In the genomic region with DNA sequence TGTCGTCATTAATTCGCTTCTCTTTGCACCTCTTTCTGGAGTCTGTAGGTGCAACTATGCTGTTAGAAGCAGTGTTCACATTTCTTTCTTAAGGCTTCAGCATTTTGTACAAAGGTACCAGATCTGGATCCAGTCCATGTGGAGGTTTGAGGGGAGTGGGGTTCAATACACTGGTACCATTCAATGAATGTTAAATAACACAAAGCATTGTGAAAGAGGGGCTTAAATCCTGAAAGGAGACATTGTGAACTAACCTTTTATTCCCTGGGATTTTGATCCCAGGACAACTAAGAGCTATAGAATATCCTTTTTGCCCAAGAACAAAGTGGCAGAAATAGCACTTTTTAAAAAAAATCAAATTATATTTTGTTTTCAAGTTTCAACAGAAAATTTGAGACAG, we compare ENCODE assay signal across 16 cellular contexts.
A peak's percentile ranks its signal among the peaks of the same experiment; 100 is the strongest.
DNase-seq lines count a peak whose midpoint lies in the region; ATAC-seq, FAIRE-seq and TF ChIP-seq lines count a peak whose summit lies in the region.
"Had no signal": no experiment of that assay in that cellular context is flagged by ENCODE, and none has a peak within 500 bp of the region (broad histone marks: within the 10 kb centered on the region; RNA-seq: fewer than 3 reads in every experiment).

No MANE protein-coding gene starts in this region.

- no peak for TF ChIP-seq EP300 in GM12878 (IDR thresholded peaks at IDR 0.05; ENCODE audit: borderline replicate concordance in 1 of 2, control insufficient read depth in 1 of 2, low read depth in 2 of 2, low read length in 2 of 2)

- H3K9ac ChIP-seq in GM12878 (ENCODE audit: control insufficient read depth, insufficient read depth, low read length) = no peak overlapping the region

- POLR2A ChIA-PET in GM12878 (lab: Charles Lee) = interaction anchor here (0.6 kb wide), 1 partner anchor 284 kb away, joined by 3 read pairs; no protein-coding TSS in a partner anchor

- FAIRE-seq in GM12878 (lab: Jason Lieb, UNC) = peak; percentile 41
- FAIRE-seq: D721Med, G401.6, HTR-8/SVneo had no signal

- H3K27me3 Mint-ChIP-seq in GM23338 (ENCODE audit: insufficient read depth, low read depth, poor library complexity) (no peaks in the 10 kb centered on the region), neural crest cell (ENCODE audit: low read depth) (no peaks in the 10 kb centered on the region)
- H3K27me3 Mint-ChIP-seq: CD4-positive, alpha-beta T cell had no signal

- in situ Hi-C loops in GM12878 (cut with MboI) (no loop called here), ACHN (cut with HindIII; ENCODE audit: low pct_ligation_motif_present, low pct_unique_long_range_greater_than_20kb, low sequenced_read_pairs) (no loop called here)

- H3K36me3 ChIP-seq in GM23338 (ENCODE audit: insufficient read depth) (no peaks in the 10 kb centered on the region), GM12878 (ENCODE audit: control insufficient read depth in 2 of 2, insufficient read depth in 2 of 2, low read length in 1 of 2) (no peaks in the 10 kb centered on the region)
- H3K36me3 ChIP-seq: BE2C had no signal

- SMC1A ChIA-PET in GM12878 (lab: Charles Lee; ENCODE audit: uncharacterized antibody, unreplicated experiment) = no interaction called here

- H3K79me2 ChIP-seq in GM23338 (replicated peaks; ENCODE audit: insufficient read depth) (no peaks in the 10 kb centered on the region), GM12878 (ENCODE audit: control insufficient read depth, insufficient read depth, low read length) (no peaks in the 10 kb centered on the region)

- BruUV-seq in GM12878 (replicated peaks; lab: Mats Ljungman, UMichigan) = no TSS peak

- no peak for TF ChIP-seq POLR2A in GM12878 (IDR thresholded peaks at IDR 0.05; ENCODE audit: low read depth, low read length)

- 0 out of 2 replicates have a peak, but pooled peaks cover 4% of the 10 kb centered on the region for H3K9me2 ChIP-seq in GM23338 (ENCODE audit: insufficient read depth)

- H3K4me1 ChIP-seq in GM23338 (ENCODE audit: insufficient read depth) (no peaks in the 10 kb centered on the region), GM12878 (ENCODE audit: control insufficient read depth, insufficient read depth, low read length) (peaks cover 13% of the 10 kb centered on the region; the same call in 1 of the 2 replicates)
- H3K4me1 ChIP-seq: Caco-2 had no signal

- H3K4me3 Mint-ChIP-seq in GM23338 = no peak overlapping the region
- H3K4me3 Mint-ChIP-seq in neural crest cell = no peak overlapping the region
- H3K4me3 Mint-ChIP-seq: CD4-positive, alpha-beta T cell; IgD-negative memory B cell had no signal

- H3F3A ChIP-seq in GM23338 (replicated peaks; ENCODE audit: low read depth) = no peaks in the 10 kb centered on the region

- TF ChIP-seq CTCF in GM23338 (conservative IDR thresholded peaks at IDR 0.05; ENCODE audit: low read depth in 2 of 2) (no peak), GM12878 (IDR thresholded peaks at IDR 0.05 in 2 of 3, conservative IDR thresholded peaks at IDR 0.05 in 1 of 3; ENCODE audit: control insufficient read depth in 2 of 3, extremely low read depth in 1 of 3, insufficient read depth in 1 of 3, low read depth in 3 of 3, low read length in 3 of 3) (no peak), neural crest cell (conservative IDR thresholded peaks at IDR 0.05) (no peak)

- H2AFZ ChIP-seq in GM23338 (peak overlapping the region; percentile 5; the same call in 1 of the 2 replicates), GM12878 (ENCODE audit: control insufficient read depth, low read depth, low read length) (no peak overlapping the region)

- intact Hi-C loops in GM12878 (cut with micrococcal nuclease; ENCODE audit: unreplicated experiment) = loop anchor here (10.0 kb wide), 1 partner anchor 289 kb away; a partner anchor contains a TSS
- intact Hi-C loops in head of caudate nucleus (cut with DNase I) = no loop called here

- H3K4me2 ChIP-seq in GM23338 (no peak overlapping the region), GM12878 (ENCODE audit: control insufficient read depth, insufficient read depth) (no peak overlapping the region)

- peaks cover 4% of the 10 kb centered on the region; the same call in 2 of the 3 replicates for H3K9me3 Mint-ChIP-seq in GM23338
- peaks cover 14% of the 10 kb centered on the region for H3K9me3 Mint-ChIP-seq in neural crest cell

- no peaks in the 10 kb centered on the region for H3K27me3 ChIP-seq in GM23338 (ENCODE audit: insufficient read depth)
- H3K27me3 ChIP-seq in GM12878 (replicated peaks in 1 of 2; ENCODE audit: control insufficient read depth in 2 of 2, insufficient read depth in 2 of 2, low read length in 1 of 2) = no peaks in the 10 kb centered on the region
- H3K27me3 ChIP-seq: BE2C had no signal

- peaks cover 9% of the 10 kb centered on the region; the same call in 2 of the 3 replicates for H3K36me3 Mint-ChIP-seq in GM23338 (ENCODE audit: low read depth)
- H3K36me3 Mint-ChIP-seq in neural crest cell (ENCODE audit: low read depth) = peaks cover 6% of the 10 kb centered on the region
- H3K36me3 Mint-ChIP-seq: IgD-negative memory B cell had no signal

- TF ChIP-seq RAD21 in GM12878 (IDR thresholded peaks at IDR 0.05; ENCODE audit: insufficient read depth, low read depth, low read length) = no peak

- WGBS in GM12878 (ENCODE audit: insufficient coverage, insufficient replicate concordance, low lambda C conversion rate, missing lambda C conversion rate) = 75% methylated on average over 2 of the region's 2 CpGs

- RAD21 ChIA-PET in GM12878 (lab: Charles Lee; ENCODE audit: unreplicated experiment) = no interaction called here

- H3K27ac Mint-ChIP-seq in GM23338 = no peak overlapping the region
- peak overlapping the region; percentile 9 for H3K27ac Mint-ChIP-seq in neural crest cell (ENCODE audit: unreplicated experiment)
- H3K27ac Mint-ChIP-seq: CD4-positive, alpha-beta T cell; IgD-negative memory B cell had no signal

- H3K4me1 Mint-ChIP-seq in GM23338 = no peaks in the 10 kb centered on the region
- peaks cover 12% of the 10 kb centered on the region for H3K4me1 Mint-ChIP-seq in neural crest cell

- H3K27ac ChIP-seq in GM23338 (ENCODE audit: low read depth) = no peak overlapping the region
- H3K27ac ChIP-seq in GM12878 (ENCODE audit: control insufficient read depth, insufficient read depth) = no peak overlapping the region

- no peak for ATAC-seq in GM23338
- no peak for ATAC-seq in GM12878
- no peak for ATAC-seq in GM21423 (IDR thresholded peaks at IDR 0.05; ENCODE audit: unreplicated experiment)

- H3K4me3 ChIP-seq in GM23338 (no peak overlapping the region), GM12878 (no peak overlapping the region)

- CTCF ChIA-PET in GM12878 (lab: Yijun Ruan, JAX) = interaction anchor here (0.6 kb wide), 1 partner anchor 23 kb away, joined by 3 read pairs; no protein-coding TSS in a partner anchor

- H4K20me1 ChIP-seq in GM23338 (replicated peaks; ENCODE audit: insufficient read depth) (no peaks in the 10 kb centered on the region), GM12878 (ENCODE audit: control insufficient read depth, insufficient read depth) (no peaks in the 10 kb centered on the region)

- DNase-seq in GM23338 (ENCODE audit: low spot score) (no peak), GM12878 (ENCODE audit: low read depth, low spot score) (no peak), neural crest cell (ENCODE audit: low read depth, low spot score) (no peak), head of caudate nucleus (no peak), ACHN (no peak)
- DNase-seq: BE2C; C1 segment of cervical spinal cord; Caco-2; CD4-positive, alpha-beta T cell; HCEC 1CT; KBM-7 had no signal

- H3K9me3 ChIP-seq in GM12878 (replicated peaks; ENCODE audit: control insufficient read depth, insufficient read depth, low read length) = no peaks in the 10 kb centered on the region; the same call in 2 of the 3 replicates
- H3K9me3 ChIP-seq: BE2C, Caco-2 had no signal

TF ChIP-seq in GM23338, 12 proteins besides CTCF, POLR2A, EP300 and RAD21 (continues in another document):
- TF ChIP-seq CREB1 (CRISPR knock-in tag; IDR thresholded peaks at IDR 0.05; ENCODE audit: low read depth) (no peak), EZH2 (IDR thresholded peaks at IDR 0.05; ENCODE audit: low read depth, unreplicated experiment) (no peak), NANOG (IDR thresholded peaks at IDR 0.05; ENCODE audit: borderline replicate concordance) (no peak), EZH2phosphoT487 (IDR thresholded peaks at IDR 0.05; ENCODE audit: unreplicated experiment) (no peak)

TF ChIP-seq in GM12878, 131 proteins besides CTCF, POLR2A, EP300 and RAD21 (continues in another document):
- no peak for TF ChIP-seq SRF (IDR thresholded peaks at IDR 0.05; ENCODE audit: low read depth in 2 of 2, low read length in 2 of 2)
- TF ChIP-seq ZNF274 (IDR thresholded peaks at IDR 0.05; ENCODE audit: insufficient read depth, insufficient read length) = no peak
- TF ChIP-seq ZNF217 (IDR thresholded peaks at IDR 0.05) = no peak
- TF ChIP-seq FOXK2 (IDR thresholded peaks at IDR 0.05) = no peak
- no peak for TF ChIP-seq MYB (IDR thresholded peaks at IDR 0.05; ENCODE audit: borderline replicate concordance, low read depth, low read length)
- TF ChIP-seq RAD51 (IDR thresholded peaks at IDR 0.05) = no peak
- TF ChIP-seq, protein P1, sequence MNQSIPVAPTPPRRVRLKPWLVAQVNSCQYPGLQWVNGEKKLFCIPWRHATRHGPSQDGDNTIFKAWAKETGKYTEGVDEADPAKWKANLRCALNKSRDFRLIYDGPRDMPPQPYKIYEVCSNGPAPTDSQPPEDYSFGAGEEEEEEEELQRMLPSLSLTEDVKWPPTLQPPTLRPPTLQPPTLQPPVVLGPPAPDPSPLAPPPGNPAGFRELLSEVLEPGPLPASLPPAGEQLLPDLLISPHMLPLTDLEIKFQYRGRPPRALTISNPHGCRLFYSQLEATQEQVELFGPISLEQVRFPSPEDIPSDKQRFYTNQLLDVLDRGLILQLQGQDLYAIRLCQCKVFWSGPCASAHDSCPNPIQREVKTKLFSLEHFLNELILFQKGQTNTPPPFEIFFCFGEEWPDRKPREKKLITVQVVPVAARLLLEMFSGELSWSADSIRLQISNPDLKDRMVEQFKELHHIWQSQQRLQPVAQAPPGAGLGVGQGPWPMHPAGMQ (IDR thresholded peaks at IDR 0.05; ENCODE audit: borderline replicate concordance) = no peak
- TF ChIP-seq PML (IDR thresholded peaks at IDR 0.05; ENCODE audit: low read length) = no peak
- TF ChIP-seq ATF7 (IDR thresholded peaks at IDR 0.05; ENCODE audit: low read depth) = no peak
- TF ChIP-seq SPI1 (IDR thresholded peaks at IDR 0.05; ENCODE audit: borderline replicate concordance, insufficient read depth, low read depth, low read length) = no peak
- TF ChIP-seq TCF3 (IDR thresholded peaks at IDR 0.05; ENCODE audit: borderline replicate concordance, insufficient read depth, low read depth, low read length) = no peak
- no peak for TF ChIP-seq CEBPB (IDR thresholded peaks at IDR 0.05; ENCODE audit: borderline replicate concordance in 1 of 2, low read depth in 2 of 2, low read length in 2 of 2)
- no peak for TF ChIP-seq IRF4 (IDR thresholded peaks at IDR 0.05; ENCODE audit: low read depth, low read length)
